9 cellular contexts compared by ENCODE assay signal in the genomic region with DNA sequence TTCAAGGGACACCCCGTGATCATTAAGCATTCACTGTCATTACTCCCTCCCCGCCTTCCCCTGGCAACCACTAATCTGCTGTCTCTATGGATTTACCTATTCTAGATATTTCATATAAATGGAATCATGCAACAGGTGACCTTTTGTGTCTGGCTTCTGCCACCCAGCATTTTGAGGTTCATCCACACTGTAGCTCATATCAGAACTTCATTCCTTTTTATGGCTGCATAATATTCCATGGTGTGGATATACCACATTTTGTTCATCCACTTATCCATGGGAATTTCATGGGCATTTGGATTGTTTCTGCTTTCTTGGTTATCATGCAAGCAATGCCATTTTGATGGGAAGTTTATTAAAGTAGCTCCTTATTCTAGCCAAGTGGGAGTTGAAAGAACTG.
"Had no signal": no experiment of that assay in that cellular context is flagged by ENCODE, and none has a peak within 500 bp of the region (broad histone marks: within the 10 kb centered on the region; RNA-seq: fewer than 3 reads in every experiment).

No MANE protein-coding gene starts in this region.

- H3K27ac ChIP-seq: HL-60 had no signal

- FAIRE-seq: H1, H54, K562 had no signal

- DNase-seq: H9, HCEC 1CT, HFFc6, KG1 had no signal

- H3K4me3 ChIP-seq: GM23338, K562 had no signal
